In the genomic region with DNA sequence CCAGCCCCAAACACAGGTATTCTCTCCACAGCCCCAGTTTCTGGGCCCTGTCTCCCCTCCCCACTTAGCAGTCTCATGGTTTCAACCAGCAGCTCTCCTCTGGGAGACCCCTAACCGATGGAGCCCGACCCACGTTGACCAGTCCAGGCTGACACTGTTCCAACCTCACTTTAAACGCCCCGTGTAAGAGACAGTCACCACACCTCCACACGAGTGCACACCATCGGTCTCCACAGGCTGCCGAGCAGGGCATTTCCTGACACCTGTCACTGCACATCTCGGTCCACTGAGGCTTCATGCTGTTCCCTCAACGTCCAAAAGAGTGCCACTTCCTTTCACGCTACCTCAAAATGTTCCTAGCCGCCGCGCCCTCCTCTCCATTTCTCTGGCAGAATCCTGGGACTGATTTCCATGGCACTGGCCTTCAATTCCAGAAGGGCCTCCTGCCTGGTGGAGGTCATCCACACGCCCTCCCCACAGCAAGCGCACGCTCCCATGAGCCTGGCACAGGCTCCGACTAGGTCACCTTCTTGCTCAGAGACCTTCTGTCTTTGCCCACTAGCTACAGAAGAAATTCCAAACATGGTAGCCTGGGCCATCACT, we compare ENCODE assay signal across 13 cellular contexts.
"Had no signal": no experiment of that assay in that cellular context is flagged by ENCODE, and none has a peak within 500 bp of the region (broad histone marks: within the 10 kb centered on the region; RNA-seq: fewer than 3 reads in every experiment).

No MANE protein-coding gene starts in this region.

- ATAC-seq: stimulated activated effector memory CD8-positive, alpha-beta T cell treated with anti-CD3 and anti-CD28 coated beads, Interleukin-12 subunit alpha, Interleukin-12 subunit beta, amount 100 ng/mL, for 72 hours; T-cell had no signal

- H3K27ac ChIP-seq: cardiac muscle cell had no signal

- H3K9me3 ChIP-seq: esophagus muscularis mucosa, SK-N-SH, tibial nerve had no signal

- H3K4me2 ChIP-seq: SK-N-SH had no signal

- DNase-seq: activated CD4-positive, alpha-beta T cell treated with anti-CD3 and anti-CD28 coated beads for 1 hour; activated CD4-positive, alpha-beta T cell treated with anti-CD3 and anti-CD28 coated beads, Interleukin-2, amount 50 U/mL, for 4 hours; activated naive CD4-positive, alpha-beta T cell; activated T-cell treated with anti-CD3 and anti-CD28 coated beads for 4 hours; aorta; SK-N-SH; T-cell; T-helper 9 cell had no signal

- H3K27me3 ChIP-seq: cardiac muscle cell, esophagus muscularis mucosa, tibial nerve had no signal

- H3K4me3 ChIP-seq: cardiac muscle cell, esophagus muscularis mucosa, tibial nerve had no signal

- H3K9ac ChIP-seq: SK-N-SH had no signal

- FAIRE-seq: colon had no signal
